17 cellular contexts compared by ENCODE assay signal in the genomic region with DNA sequence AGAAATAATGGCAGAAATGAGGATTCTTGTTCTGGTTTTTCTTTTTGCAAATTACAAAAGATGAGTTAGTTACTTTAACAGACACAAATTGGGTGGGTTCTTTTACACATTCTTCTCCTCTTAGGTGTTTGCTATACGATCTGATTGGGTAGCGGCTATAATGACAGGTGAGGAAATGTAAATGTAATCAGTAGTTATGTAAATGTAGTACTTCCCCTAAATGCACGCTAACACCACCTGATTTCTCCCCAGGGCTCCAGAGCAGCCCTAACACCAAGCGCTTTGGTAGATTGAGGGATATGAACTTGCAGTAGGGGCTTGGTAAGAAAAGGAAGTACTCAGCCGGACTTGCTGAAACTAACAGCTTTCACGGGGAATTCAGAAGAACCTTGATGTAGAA.
DNase-seq lines count a peak whose midpoint lies in the region; ATAC-seq, FAIRE-seq and TF ChIP-seq lines count a peak whose summit lies in the region.
"Had no signal": no experiment of that assay in that cellular context is flagged by ENCODE, and none has a peak within 500 bp of the region (broad histone marks: within the 10 kb centered on the region; RNA-seq: fewer than 3 reads in every experiment).

No MANE protein-coding gene starts in this region.

- H3K56ac ChIP-seq in H9 (ENCODE audit: insufficient read length, low read depth, low read length), result no peak overlapping the region

- CTCF ChIA-PET in WTC11 (lab: Charles Lee), result no interaction called here
- CTCF ChIA-PET in HepG2 (lab: Yijun Ruan, JAX; ENCODE audit: low intra/inter-chr PET ratio, low total read pairs), result no interaction called here
- CTCF ChIA-PET in CD4-positive, alpha-beta T cell (lab: Charles Lee), result no interaction called here

- peaks cover 5% of the 10 kb centered on the region for H3K4me1 ChIP-seq in H9 (ENCODE audit: insufficient read depth, low read length)
- H3K4me1 ChIP-seq in iPS-18a (ENCODE audit: control insufficient read depth, low read depth, low read length), result peaks cover 28% of the 10 kb centered on the region
- H3K4me1 ChIP-seq in neural progenitor cell, result no peaks in the 10 kb centered on the region
- 0 out of 2 replicates have a peak, but pooled peaks cover 4% of the 10 kb centered on the region for H3K4me1 ChIP-seq in HepG2 (ENCODE audit: insufficient read depth, low read length)

- no peaks in the 10 kb centered on the region for H3K27me3 ChIP-seq in H9 (ENCODE audit: insufficient read depth, low read length)
- H3K27me3 ChIP-seq in iPS-18a (ENCODE audit: control insufficient read depth, insufficient read depth, low read length), result no peaks in the 10 kb centered on the region
- H3K27me3 ChIP-seq in neural progenitor cell, result no peaks in the 10 kb centered on the region
- H3K27me3 ChIP-seq in HepG2 (ENCODE audit: control insufficient read depth in 1 of 2, insufficient read depth in 2 of 2, low read length in 2 of 2), result no peaks in the 10 kb centered on the region
- H3K27me3 ChIP-seq in CD4-positive, alpha-beta T cell (ENCODE audit: control insufficient read depth, insufficient read depth, low read length), result no peaks in the 10 kb centered on the region

- no peak overlapping the region for H2AK5ac ChIP-seq in H9 (ENCODE audit: insufficient read length, low read length)

- H3K4me3 ChIP-seq in iPS-18a (ENCODE audit: low read length), result peak overlapping the region; percentile 27
- H3K4me3 ChIP-seq in neural progenitor cell, result no peak overlapping the region
- no peak overlapping the region for H3K4me3 ChIP-seq in HepG2 (replicated peaks in 1 of 3; ENCODE audit: insufficient read depth in 1 of 3, low read depth in 2 of 3, low read length in 3 of 3)

- H2BK20ac ChIP-seq in H9 (ENCODE audit: low read depth, low read length, poor library complexity, severe bottlenecking), result no peak overlapping the region

- in situ Hi-C loops in HepG2 (cut with HindIII; ENCODE audit: extremely low pct_ligation_motif_present, low pct_unique_long_range_greater_than_20kb), result no loop called here

- H2BK15ac ChIP-seq in H9 (ENCODE audit: low read depth, low read length), result no peak overlapping the region

- no peak overlapping the region for H3K18ac ChIP-seq in H9 (ENCODE audit: insufficient read length, low read depth, low read length)

- no CpG with 5 or more reads among the region's 6 CpGs for WGBS in H9 (ENCODE audit: extremely low coverage, insufficient read length, low lambda C conversion rate)
- WGBS in HepG2 (ENCODE audit: low lambda C conversion rate), result 50% methylated on average over 6 of the region's 6 CpGs

- H4K20me1 ChIP-seq in H9 (ENCODE audit: control insufficient read depth, insufficient read depth, insufficient read length) (no peaks in the 10 kb centered on the region), neural progenitor cell (ENCODE audit: low read depth) (no peaks in the 10 kb centered on the region), HepG2 (ENCODE audit: insufficient read depth, low read length) (no peaks in the 10 kb centered on the region)

- ATAC-seq in WTC11, result peak; percentile 99
- ATAC-seq in HepG2, result no peak
- ATAC-seq in CD4-positive, alpha-beta T cell (ENCODE audit: poor library complexity), result no peak

- H3T11ph ChIP-seq in H9 (ENCODE audit: low read length), result no peak overlapping the region

- no peak overlapping the region for H4K5ac ChIP-seq in H9 (ENCODE audit: insufficient read length, low read depth, low read length)

- no TSS peak for BruUV-seq in HepG2 (replicated peaks; lab: Mats Ljungman, UMichigan)

- H3K4me2 ChIP-seq in H9 (ENCODE audit: insufficient read depth, insufficient read length, low read length), result no peak overlapping the region
- H3K4me2 ChIP-seq in neural progenitor cell, result no peak overlapping the region
- no peak overlapping the region for H3K4me2 ChIP-seq in HepG2 (ENCODE audit: low read depth, low read length)

- TF ChIP-seq EP300 in HepG2 (IDR thresholded peaks at IDR 0.05; ENCODE audit: low read depth in 2 of 2, low read length in 2 of 2), result no peak
- TF ChIP-seq EP300 in HepG2 (CRISPR knock-in tag; IDR thresholded peaks at IDR 0.05; ENCODE audit: borderline replicate concordance), result no peak

- H3K4me3 Mint-ChIP-seq in H9 (peak overlapping the region in 1 of 2 experiments; percentile 57; a peak in 1 of 5 replicates), WTC11 (peak overlapping the region; percentile 33), neural progenitor cell (no peak overlapping the region)
- no peak overlapping the region for H3K4me3 Mint-ChIP-seq in CD4-positive, alpha-beta T cell

- TF ChIP-seq CTCF in H9 (conservative IDR thresholded peaks at IDR 0.05) (no peak), WTC11 (IDR thresholded peaks at IDR 0.05) (no peak), neural progenitor cell (IDR thresholded peaks at IDR 0.05) (no peak), HepG2 (CRISPR knock-in tag; IDR thresholded peaks at IDR 0.05) (no peak)
- no peak for TF ChIP-seq CTCF in CD4-positive, alpha-beta T cell (IDR thresholded peaks at IDR 0.05)

- no peak for TF ChIP-seq RAD21 in HepG2 (CRISPR knock-in tag; IDR thresholded peaks at IDR 0.05)

- TF ChIP-seq POLR2A in HepG2 (IDR thresholded peaks at IDR 0.05; ENCODE audit: insufficient read depth in 1 of 2, low read depth in 2 of 2, low read length in 2 of 2), result no peak

- H3K27ac ChIP-seq in H9 (ENCODE audit: insufficient read length, low read depth, low read length) (peak overlapping the region; percentile 94), iPS-18a (ENCODE audit: low read length) (peak overlapping the region; percentile 77), neural progenitor cell (no peak overlapping the region), HepG2 (ENCODE audit: extremely low read length, insufficient read depth, low read length) (no peak overlapping the region)
- no peak overlapping the region for H3K27ac ChIP-seq in CD4-positive, alpha-beta T cell (ENCODE audit: low read depth, low read length)

- H3K27me3 Mint-ChIP-seq in H9 (ENCODE audit: low read depth), result no peaks in the 10 kb centered on the region; the same call in 1 of the 2 replicates
- peaks cover 3% of the 10 kb centered on the region; the same call in 1 of the 2 replicates for H3K27me3 Mint-ChIP-seq in WTC11 (ENCODE audit: low read depth)
- H3K27me3 Mint-ChIP-seq in neural progenitor cell (ENCODE audit: insufficient read depth, low read depth), result no peaks in the 10 kb centered on the region
- H3K27me3 Mint-ChIP-seq in CD4-positive, alpha-beta T cell, result no peaks in the 10 kb centered on the region

- H2BK5ac ChIP-seq in H9 (ENCODE audit: insufficient read length, low read length), result no peak overlapping the region

- H3K9me3 Mint-ChIP-seq in H9 (no peaks in the 10 kb centered on the region), WTC11 (peaks cover 7% of the 10 kb centered on the region), neural progenitor cell (no peaks in the 10 kb centered on the region)
- no peaks in the 10 kb centered on the region for H3K9me3 Mint-ChIP-seq in CD4-positive, alpha-beta T cell

- H3K14ac ChIP-seq in H9 (ENCODE audit: insufficient read depth, low read length), result no peak overlapping the region

- H3K4ac ChIP-seq in H9 (ENCODE audit: low read depth, low read length), result no peak overlapping the region

- H4K8ac ChIP-seq in H9 (replicated peaks; ENCODE audit: insufficient read length, low read depth, low read length), result no peak overlapping the region

- H3K36me3 Mint-ChIP-seq in H9 (ENCODE audit: insufficient read depth in 1 of 3, low read depth in 3 of 3) (no peaks in the 10 kb centered on the region; a peak in 3 of 7 replicates), WTC11 (no peaks in the 10 kb centered on the region), neural progenitor cell (no peaks in the 10 kb centered on the region)
- H3K36me3 Mint-ChIP-seq in CD4-positive, alpha-beta T cell (ENCODE audit: low read depth), result no peaks in the 10 kb centered on the region
- H3K36me3 Mint-ChIP-seq: CD14-positive monocyte had no signal

- peak; percentile 78 for DNase-seq in H9
- DNase-seq in WTC11 (ENCODE audit: low spot score), result peak; percentile 56
- no peak for DNase-seq in neural progenitor cell (ENCODE audit: low spot score)
- DNase-seq in HepG2 (ENCODE audit: low spot score), result no peak
- DNase-seq in stimulated activated CD4-positive, alpha-beta T cell treated with anti-CD3 and anti-CD28 coated beads, Interleukin-15, amount 100 ng/mL, for 24 hours, result no peak
- DNase-seq in CD4-positive, alpha-beta T cell, result no peak
- DNase-seq: COR-L47, EL, HCEC 1CT, KG1, NCI-H1092 treated with DMSO at 0.1 percent for 48 hours, NCI-H226, NCI-H526 treated with DMSO at 0.1 percent for 48 hours, OCI-M1, SHP77 treated with DMSO at 0.1 percent for 48 hours had no signal

- H2AFZ ChIP-seq in H9 (ENCODE audit: low read length) (no peak overlapping the region), neural progenitor cell (replicated peaks) (peak overlapping the region; percentile 15), HepG2 (ENCODE audit: low read length) (no peak overlapping the region)

- peaks cover 38 to 41% of the 10 kb centered on the region in 2 experiments for H3K4me1 Mint-ChIP-seq in H9
- peaks cover 46% of the 10 kb centered on the region for H3K4me1 Mint-ChIP-seq in WTC11
- H3K4me1 Mint-ChIP-seq in neural progenitor cell, result no peaks in the 10 kb centered on the region
- no peaks in the 10 kb centered on the region for H3K4me1 Mint-ChIP-seq in CD4-positive, alpha-beta T cell (ENCODE audit: low read depth)

- H3K36me3 ChIP-seq in iPS-18a (ENCODE audit: control insufficient read depth, low read depth, low read length) (no peaks in the 10 kb centered on the region), neural progenitor cell (no peaks in the 10 kb centered on the region), HepG2 (replicated peaks in 1 of 2; ENCODE audit: control insufficient read depth in 1 of 2, insufficient read depth in 2 of 2, low read length in 2 of 2) (no peaks in the 10 kb centered on the region)

- H2BK12ac ChIP-seq in H9 (ENCODE audit: insufficient read length, low read depth, low read length), result no peak overlapping the region

- no peaks in the 10 kb centered on the region for H3F3A ChIP-seq in neural progenitor cell (ENCODE audit: low read depth)

- no peak overlapping the region for H3K23ac ChIP-seq in H9 (ENCODE audit: insufficient read length, low read depth, low read length)

- H3K79me1 ChIP-seq in H9 (ENCODE audit: insufficient read depth, low read depth, low read length, poor library complexity, severe bottlenecking), result no peaks in the 10 kb centered on the region

- no peak overlapping the region for H4K91ac ChIP-seq in H9 (ENCODE audit: insufficient read length, low read depth, low read length)

- H3K27ac Mint-ChIP-seq in H9 (peak overlapping the region; percentile 50 to 98 (median 94)), WTC11 (peak overlapping the region; percentile 98), neural progenitor cell (no peak overlapping the region)
- H3K27ac Mint-ChIP-seq in CD4-positive, alpha-beta T cell, result no peak overlapping the region

- POLR2A ChIA-PET in WTC11 (lab: Charles Lee), result no interaction called here
- POLR2A ChIA-PET in HepG2 (lab: Yijun Ruan, JAX), result no interaction called here
- POLR2A ChIA-PET in CD4-positive, alpha-beta T cell (lab: Charles Lee), result no interaction called here

- intact Hi-C loops in HepG2 (cut with micrococcal nuclease; ENCODE audit: unreplicated experiment), result no loop called here
- intact Hi-C loops in CD4-positive, alpha-beta T cell (cut with DNase I, micrococcal nuclease), result no loop called here

- no peak overlapping the region for H2BK120ac ChIP-seq in H9 (ENCODE audit: low read depth, low read length, poor library complexity, severe bottlenecking)

- FAIRE-seq in HepG2 (lab: Jason Lieb, UNC), result no peak

- no peaks in the 10 kb centered on the region for H3K79me2 ChIP-seq in H9 (ENCODE audit: insufficient read depth, low read length)
- H3K79me2 ChIP-seq in neural progenitor cell (ENCODE audit: low read depth), result no peaks in the 10 kb centered on the region
- no peaks in the 10 kb centered on the region for H3K79me2 ChIP-seq in HepG2 (ENCODE audit: insufficient read depth, low read length)

- H3K9ac ChIP-seq in H9 (ENCODE audit: extremely low read depth, insufficient read length, low read length) (no peak overlapping the region), iPS-18a (ENCODE audit: low read length) (peak overlapping the region; percentile 39), neural progenitor cell (no peak overlapping the region), HepG2 (ENCODE audit: insufficient read depth, low read depth, low read length) (no peak overlapping the region)

- H3K9me3 ChIP-seq in H9 (ENCODE audit: control insufficient read depth, low read depth, low read length), result no peaks in the 10 kb centered on the region
- no peaks in the 10 kb centered on the region for H3K9me3 ChIP-seq in iPS-18a (ENCODE audit: control insufficient read depth, low read depth, low read length)
- H3K9me3 ChIP-seq in neural progenitor cell (ENCODE audit: low read depth), result no peaks in the 10 kb centered on the region
- no peaks in the 10 kb centered on the region for H3K9me3 ChIP-seq in HepG2 (ENCODE audit: low read length)
- no peaks in the 10 kb centered on the region for H3K9me3 ChIP-seq in CD4-positive, alpha-beta T cell (ENCODE audit: control insufficient read depth, low read length)

- no peaks in the 10 kb centered on the region for H3K23me2 ChIP-seq in H9 (ENCODE audit: insufficient read length, low read depth, low read length, poor library complexity, severe bottlenecking)

Comparison
In these comparisons a context has a peak if more than half of its experiments do, and no peak if none do; other contexts are left out.
1. DNase-seq: peak in H9 (single experiment) and WTC11 (single experiment); none in neural progenitor cell (single experiment), HepG2 (single experiment), stimulated activated CD4-positive, alpha-beta T cell treated with anti-CD3 and anti-CD28 coated beads, Interleukin-15, amount 100 ng/mL, for 24 hours (single experiment) and CD4-positive, alpha-beta T cell (0 of 10).
2. H3K27ac ChIP-seq: peak in H9 (single experiment) and iPS-18a (single experiment); none in neural progenitor cell (single experiment), HepG2 (single experiment) and CD4-positive, alpha-beta T cell (single experiment).
3. H3K27ac Mint-ChIP-seq: peak in H9 (3 of 3) and WTC11 (single experiment); none in neural progenitor cell (single experiment) and CD4-positive, alpha-beta T cell (single experiment).